ENCODE assay signal across 18 cellular contexts in genomic region chr7:133056370-133057238, GRCh38. TPM values are rescaled to one million over a fixed set of nuclear protein-coding genes. Genes with fewer than 3 reads are reported as not detected.
DNase-seq lines count a peak whose midpoint lies in the region; TF ChIP-seq lines count a peak whose summit lies in the region.
"Had no signal": no experiment of that assay in that cellular context is flagged by ENCODE, and none has a peak within 500 bp of the region (broad histone marks: within the 10 kb centered on the region; RNA-seq: fewer than 3 reads in every experiment).

No MANE protein-coding gene starts in this region.

- H3K4me3 Mint-ChIP-seq in nephron progenitor cell: no peak overlapping the region
- H3K4me3 Mint-ChIP-seq: endodermal cell, GM23338 had no signal

- peaks cover 5% of the 10 kb centered on the region for H3K27me3 Mint-ChIP-seq in nephron progenitor cell (ENCODE audit: low read depth, poor library complexity)

- H3K36me3 Mint-ChIP-seq in nephron progenitor cell (ENCODE audit: low read depth): peaks cover 20% of the 10 kb centered on the region

- H3K27me3 ChIP-seq in ascending aorta: no peaks in the 10 kb centered on the region
- H3K27me3 ChIP-seq: uterus had no signal

- TF ChIP-seq CTCF in HEK293 (tag by site-specific recombination; IDR thresholded peaks at IDR 0.05) (no peak), ascending aorta (IDR thresholded peaks at IDR 0.05) (no peak), nephron progenitor cell (IDR thresholded peaks at IDR 0.05) (no peak)

- intact Hi-C loops in ascending aorta (cut with DNase I): no loop called here

- peak; percentile 62 for DNase-seq in NCI-H2171 treated with DMSO at 0.1 percent for 48 hours (lab: John Stamatoyannopoulos, UW)
- DNase-seq in NCI-H2171 (lab: John Stamatoyannopoulos, UW): no peak
- DNase-seq in ascending aorta (ENCODE audit: low spot score in 2 of 2): no peak
- DNase-seq in nephron progenitor cell: no peak
- DNase-seq in dermis blood vessel endothelial cell: no peak
- DNase-seq in NCI-H128 (lab: John Stamatoyannopoulos, UW; ENCODE audit: unreplicated experiment): no peak
- DNase-seq in activated T-cell treated with anti-CD3 and anti-CD28 coated beads, Interleukin-2, amount 50 U/mL, for 1 hour: no peak
- DNase-seq: activated CD4-positive, alpha-beta T cell treated with anti-CD3 and anti-CD28 coated beads for 4 hours; activated CD8-positive, alpha-beta memory T cell treated with anti-CD3 and anti-CD28 coated beads, Interleukin-2, amount 50 U/mL, for 48 hours; activated naive CD4-positive, alpha-beta T cell; endodermal cell; NCI-H1436; NCI-H524; occipital lobe; uterus had no signal

- H3K4me1 Mint-ChIP-seq in nephron progenitor cell: peaks cover 36% of the 10 kb centered on the region

- POLR2A ChIA-PET in HEK293 (lab: Yijun Ruan, JAX): no interaction called here

- H3K9me3 Mint-ChIP-seq in nephron progenitor cell: no peaks in the 10 kb centered on the region
- H3K9me3 Mint-ChIP-seq: endodermal cell, GM23338 had no signal

- peak overlapping the region; percentile 71 for H3K27ac Mint-ChIP-seq in nephron progenitor cell
- H3K27ac Mint-ChIP-seq: endodermal cell, GM23338 had no signal

- peaks cover 6% of the 10 kb centered on the region for H3K4me1 ChIP-seq in HEK293 (ENCODE audit: control insufficient read depth, insufficient read depth, low read length)
- peaks cover 3 to 18% of the 10 kb centered on the region in 2 donors for H3K4me1 ChIP-seq in ascending aorta

- no peak overlapping the region for H3K4me3 ChIP-seq in HEK293 (ENCODE audit: low read depth, low read length)
- no peak overlapping the region for H3K4me3 ChIP-seq in ascending aorta
- H3K4me3 ChIP-seq: A549, GM23338, uterus had no signal

- H3K36me3 ChIP-seq in HEK293 (ENCODE audit: control insufficient read depth in 2 of 2, insufficient read depth in 1 of 2, low read length in 2 of 2) (no peaks in the 10 kb centered on the region), ascending aorta (no peaks in the 10 kb centered on the region)
- H3K36me3 ChIP-seq: uterus had no signal

- CTCF ChIA-PET in HEK293 (lab: Yijun Ruan, JAX): no interaction called here

- H3K27ac ChIP-seq in HEK293 (ENCODE audit: extremely low read depth, low read depth, low read length): no peak overlapping the region
- H3K27ac ChIP-seq in ascending aorta: peak overlapping the region; percentile 11 to 13
- H3K27ac ChIP-seq: A549, uterus had no signal

- H3K9me3 ChIP-seq in HEK293 (ENCODE audit: control insufficient read depth, insufficient read depth, low read depth, low read length) (no peaks in the 10 kb centered on the region), ascending aorta (no peaks in the 10 kb centered on the region)
- H3K9me3 ChIP-seq: A549, uterus had no signal

TF ChIP-seq in HEK293, 187 proteins besides CTCF, POLR2A, EP300 and RAD21:
- TF ChIP-seq ZNF600 (tag by site-specific recombination; IDR thresholded peaks at IDR 0.05): 0 out of 2 replicates have a peak, but pooled peaks have one; percentile 22
- TF ChIP-seq SP7 (tag by site-specific recombination; IDR thresholded peaks at IDR 0.05): peak; percentile 53
- no peak for TF ChIP-seq ZNF248 (tag by site-specific recombination; IDR thresholded peaks at IDR 0.05)
- TF ChIP-seq ZNF792 (tag by site-specific recombination; IDR thresholded peaks at IDR 0.05): no peak
- TF ChIP-seq PRDM1 (tag by site-specific recombination; IDR thresholded peaks at IDR 0.05): 0 out of 2 replicates have a peak, but pooled peaks have one; percentile 7
- TF ChIP-seq ZNF366 (tag by site-specific recombination; conservative IDR thresholded peaks at IDR 0.05): 0 out of 2 replicates have a peak, but pooled peaks have one; percentile 9

RNA-seq across cellular contexts. Expression of gene CHCHD3, which starts 25.3 kb away (rescaled TPM):
- total RNA-seq in ascending aorta (26.2 TPM), dermis blood vessel endothelial cell (70.8 and 98.8 TPM in 2 replicates)
